In the genomic region with DNA sequence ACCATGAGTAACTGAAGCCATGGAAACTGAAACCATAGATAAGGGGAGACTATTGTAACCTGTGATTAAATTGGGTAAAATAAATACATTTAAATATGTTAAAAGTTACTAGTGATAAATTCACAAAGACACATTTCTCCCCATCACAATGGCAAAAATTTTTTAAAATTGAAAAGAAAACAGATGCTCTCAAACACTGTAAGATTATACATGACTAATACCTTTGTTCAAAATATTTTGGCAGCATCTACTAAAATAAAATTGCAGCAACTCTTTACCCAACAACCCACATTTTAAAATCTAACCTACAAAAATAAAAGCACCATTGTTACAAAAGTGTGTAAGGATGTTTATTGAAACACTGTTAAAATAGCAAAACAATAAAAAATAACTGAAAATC, we compare ENCODE assay signal across 28 cellular contexts.
"Had no signal": no experiment of that assay in that cellular context is flagged by ENCODE, and none has a peak within 500 bp of the region (broad histone marks: within the 10 kb centered on the region; RNA-seq: fewer than 3 reads in every experiment).

No MANE protein-coding gene starts in this region.

- H3K9me3 Mint-ChIP-seq: immature natural killer cell; mesothelial cell of epicardium; naive B cell; natural killer cell treated with Interleukin-12 subunit alpha and Interleukin-12 subunit beta and Interleukin-15 and Interleukin-18, amount 100 ng/mL, for 72 hours; stimulated activated naive B cell treated with anti-CD40 and anti-IgM and Interleukin-4, amounts not matched to agents 10 μg/mL and 1 μg/mL and 100 μg/mL, for 72 hours had no signal

- H3K36me3 ChIP-seq: ovary, prostate gland, thoracic aorta, uterus had no signal

- DNase-seq: hypothalamus; immature natural killer cell; kidney; left colon; left lung; mesendoderm; naive B cell; ovary; retina; right cardiac atrium; stimulated activated CD4-positive, alpha-beta T cell treated with anti-CD3 and anti-CD28 coated beads, Interleukin-12 subunit alpha, Interleukin-12 subunit beta, amount 100 ng/mL, for 4 hours; stimulated activated CD4-positive, alpha-beta T cell treated with anti-CD3 and anti-CD28 coated beads, Interleukin-15, amount 100 ng/mL, for 24 hours; stimulated activated CD4-positive, alpha-beta T cell treated with anti-CD3 and anti-CD28 coated beads, Interleukin-2, amount 100 ng/mL, for 24 hours; stimulated activated CD4-positive, alpha-beta T cell treated with anti-CD3 and anti-CD28 coated beads, Interleukin-4, amount 100 ng/mL, for 1 hour; stimulated activated naive B cell treated with anti-CD40 and anti-IgM and Interleukin-4, amounts not matched to agents 10 μg/mL and 1 μg/mL and 100 μg/mL, for 72 hours; stimulated activated naive CD8-positive, alpha-beta T cell treated with anti-CD3 and anti-CD28 coated beads, Interleukin-15, Interleukin-2, amounts not matched to agents 100 U/mL and 50 U/mL, for 24 hours; stomach; tibial artery; trophoblast cell; upper lobe of right lung; uterus had no signal

- H3K4me1 Mint-ChIP-seq: immature natural killer cell, mesothelial cell of epicardium, naive B cell had no signal

- H3K4me3 ChIP-seq: left lung, lung, ovary, prostate gland, skin epidermis, stomach, suprapubic skin, thoracic aorta, tibial artery, upper lobe of right lung, uterus had no signal

- H3K27ac ChIP-seq: left lung, ovary, prostate gland, skin epidermis, stomach, suprapubic skin, thoracic aorta, tibial artery, upper lobe of right lung, uterus had no signal

- H3K4me1 ChIP-seq: left lung, prostate gland, suprapubic skin, tibial artery, upper lobe of right lung, uterus had no signal

- H3K4me3 Mint-ChIP-seq: immature natural killer cell; mesothelial cell of epicardium; naive B cell; natural killer cell treated with Interleukin-12 subunit alpha and Interleukin-12 subunit beta and Interleukin-15 and Interleukin-18, amount 100 ng/mL, for 72 hours; stimulated activated naive B cell treated with anti-CD40 and anti-IgM and Interleukin-4, amounts not matched to agents 10 μg/mL and 1 μg/mL and 100 μg/mL, for 72 hours had no signal

- H3K27me3 ChIP-seq: left lung, ovary, stomach, suprapubic skin, tibial artery, upper lobe of right lung, uterus had no signal

- H3K9me3 ChIP-seq: left lung, ovary, prostate gland, stomach, suprapubic skin, thoracic aorta, tibial artery, upper lobe of right lung, uterus had no signal

- H3K27ac Mint-ChIP-seq: immature natural killer cell; mesothelial cell of epicardium; naive B cell; natural killer cell treated with Interleukin-12 subunit alpha and Interleukin-12 subunit beta and Interleukin-15 and Interleukin-18, amount 100 ng/mL, for 72 hours; stimulated activated naive B cell treated with anti-CD40 and anti-IgM and Interleukin-4, amounts not matched to agents 10 μg/mL and 1 μg/mL and 100 μg/mL, for 72 hours had no signal

- H3K27me3 Mint-ChIP-seq: naive B cell; natural killer cell treated with Interleukin-12 subunit alpha and Interleukin-12 subunit beta and Interleukin-15 and Interleukin-18, amount 100 ng/mL, for 72 hours; stimulated activated naive B cell treated with anti-CD40 and anti-IgM and Interleukin-4, amounts not matched to agents 10 μg/mL and 1 μg/mL and 100 μg/mL, for 72 hours had no signal
